In genomic region chr20:56627122-56628014, GRCh38 we compare ENCODE assay signal across 10 cellular contexts. TPM values are rescaled to one million over a fixed set of nuclear protein-coding genes. Genes with fewer than 3 reads are reported as not detected.
A peak's percentile ranks its signal among the peaks of the same experiment; 100 is the strongest.
DNase-seq lines count a peak whose midpoint lies in the region; ATAC-seq, FAIRE-seq and TF ChIP-seq lines count a peak whose summit lies in the region.
"Had no signal": no experiment of that assay in that cellular context is flagged by ENCODE, and none has a peak within 500 bp of the region (broad histone marks: within the 10 kb centered on the region; RNA-seq: fewer than 3 reads in every experiment).

No MANE protein-coding gene starts in this region.

- H4K8ac ChIP-seq in mesenchymal stem cell (ENCODE audit: low read length), result no peak overlapping the region

- no peaks in the 10 kb centered on the region for H3K9me3 Mint-ChIP-seq in activated T-helper 1 cell treated with anti-CD3 and anti-CD28 coated beads, Interleukin-12 subunit alpha, Interleukin-12 subunit beta, Interleukin-2, Interleukin-4 antibody, amounts not matched to agents 30 ng/mL and 10 ng/mL and 1 ng/mL, durations not matched to agents 14 hours and 24 hours and 36 hours

- H3K9ac ChIP-seq in HepG2 (ENCODE audit: insufficient read depth, low read depth, low read length) (no peak overlapping the region), mesenchymal stem cell (ENCODE audit: low read length) (no peak overlapping the region)

- H3K36me3 Mint-ChIP-seq in activated T-helper 1 cell treated with anti-CD3 and anti-CD28 coated beads, Interleukin-12 subunit alpha, Interleukin-12 subunit beta, Interleukin-2, Interleukin-4 antibody, amounts not matched to agents 30 ng/mL and 10 ng/mL and 1 ng/mL, durations not matched to agents 14 hours and 24 hours and 36 hours (ENCODE audit: low read depth), result no peaks in the 10 kb centered on the region

- no peaks in the 10 kb centered on the region for H3K79me2 ChIP-seq in HepG2 (ENCODE audit: insufficient read depth, low read length)

- peaks cover 68% of the 10 kb centered on the region for H3K27me3 Mint-ChIP-seq in activated T-helper 1 cell treated with anti-CD3 and anti-CD28 coated beads, Interleukin-12 subunit alpha, Interleukin-12 subunit beta, Interleukin-2, Interleukin-4 antibody, amounts not matched to agents 30 ng/mL and 10 ng/mL and 1 ng/mL, durations not matched to agents 14 hours and 24 hours and 36 hours (ENCODE audit: insufficient read depth)

- no peaks in the 10 kb centered on the region for H3K4me1 ChIP-seq in HepG2 (ENCODE audit: insufficient read depth, low read length)
- H3K4me1 ChIP-seq in right lobe of liver, result peaks cover 0 to 29% (median 4%) of the 10 kb centered on the region in 4 donors
- peaks cover 41% of the 10 kb centered on the region for H3K4me1 ChIP-seq in mesenchymal stem cell (ENCODE audit: control insufficient read depth, insufficient read depth, low read depth, low read length)

- no peak overlapping the region for H2AFZ ChIP-seq in HepG2 (ENCODE audit: low read length)
- no peak overlapping the region for H2AFZ ChIP-seq in mesenchymal stem cell (ENCODE audit: low read depth, low read length)

- H3K36me3 ChIP-seq in HepG2 (replicated peaks in 1 of 2; ENCODE audit: control insufficient read depth in 1 of 2, insufficient read depth in 2 of 2, low read length in 2 of 2) (no peaks in the 10 kb centered on the region), right lobe of liver (no peaks in the 10 kb centered on the region), mesenchymal stem cell (ENCODE audit: control insufficient read depth in 1 of 2, insufficient read depth in 2 of 2, low read depth in 1 of 2, low read length in 2 of 2) (peaks cover 0 to 3% of the 10 kb centered on the region in 2 experiments)

- no peaks in the 10 kb centered on the region for H3K4me1 Mint-ChIP-seq in activated T-helper 1 cell treated with anti-CD3 and anti-CD28 coated beads, Interleukin-12 subunit alpha, Interleukin-12 subunit beta, Interleukin-2, Interleukin-4 antibody, amounts not matched to agents 30 ng/mL and 10 ng/mL and 1 ng/mL, durations not matched to agents 14 hours and 24 hours and 36 hours (ENCODE audit: low read depth)

- peak overlapping the region; percentile 29 for H3K27ac Mint-ChIP-seq in activated T-helper 1 cell treated with anti-CD3 and anti-CD28 coated beads, Interleukin-12 subunit alpha, Interleukin-12 subunit beta, Interleukin-2, Interleukin-4 antibody, amounts not matched to agents 30 ng/mL and 10 ng/mL and 1 ng/mL, durations not matched to agents 14 hours and 24 hours and 36 hours

- H3K4ac ChIP-seq in mesenchymal stem cell (ENCODE audit: low read depth in 1 of 2, low read length in 2 of 2), result no peak overlapping the region

- H4K20me1 ChIP-seq in HepG2 (ENCODE audit: insufficient read depth, low read length), result peaks cover 4% of the 10 kb centered on the region; the same call in 1 of the 2 replicates

- H3K4me3 ChIP-seq in HepG2 (replicated peaks in 1 of 3; ENCODE audit: insufficient read depth in 1 of 3, low read depth in 2 of 3, low read length in 3 of 3) (no peak overlapping the region), right lobe of liver (no peak overlapping the region), mesenchymal stem cell (ENCODE audit: insufficient read depth in 1 of 2, low read depth in 1 of 2, low read length in 2 of 2) (no peak overlapping the region)
- H3K4me3 ChIP-seq: SK-N-MC had no signal

- TF ChIP-seq CTCF in HepG2 (CRISPR knock-in tag; IDR thresholded peaks at IDR 0.05) (no peak), right lobe of liver (IDR thresholded peaks at IDR 0.05) (no peak)

- H3K27me3 ChIP-seq in HepG2 (ENCODE audit: control insufficient read depth in 1 of 2, insufficient read depth in 2 of 2, low read length in 2 of 2) (peaks cover 6 to 86% of the 10 kb centered on the region in 2 experiments; a peak in 4 of 5 replicates), right lobe of liver (peaks cover 26 to 67% of the 10 kb centered on the region in 2 donors), mesenchymal stem cell (ENCODE audit: control insufficient read depth in 1 of 2, insufficient read depth in 1 of 2, low read length in 2 of 2) (peaks cover 47 to 84% of the 10 kb centered on the region in 2 experiments)

- H2AK5ac ChIP-seq in mesenchymal stem cell (ENCODE audit: low read length, severe bottlenecking), result no peak overlapping the region

- H3K9me3 ChIP-seq in HepG2 (ENCODE audit: low read length) (no peaks in the 10 kb centered on the region), right lobe of liver (no peaks in the 10 kb centered on the region), mesenchymal stem cell (ENCODE audit: control insufficient read depth, low read length) (no peaks in the 10 kb centered on the region)

- in situ Hi-C loops in HepG2 (cut with HindIII; ENCODE audit: extremely low pct_ligation_motif_present, low pct_unique_long_range_greater_than_20kb), result no loop called here

- 40% methylated on average over 43 of the region's 45 CpGs for WGBS in HepG2 (ENCODE audit: low lambda C conversion rate)
- 6% methylated on average over 20 of the region's 45 CpGs for WGBS in right lobe of liver (ENCODE audit: insufficient coverage, low coverage, low lambda C conversion rate, missing lambda C conversion rate)
- 7% methylated on average over 45 of the region's 45 CpGs for WGBS in mesenchymal stem cell

- no peak overlapping the region for H3K23ac ChIP-seq in mesenchymal stem cell (ENCODE audit: low read length in 2 of 2)

- H3K4me3 Mint-ChIP-seq in activated T-helper 1 cell treated with anti-CD3 and anti-CD28 coated beads, Interleukin-12 subunit alpha, Interleukin-12 subunit beta, Interleukin-2, Interleukin-4 antibody, amounts not matched to agents 30 ng/mL and 10 ng/mL and 1 ng/mL, durations not matched to agents 14 hours and 24 hours and 36 hours, result peak overlapping the region; percentile 33

- POLR2A ChIA-PET in HepG2 (lab: Yijun Ruan, JAX), result no interaction called here

- no peak for TF ChIP-seq RAD21 in HepG2 (CRISPR knock-in tag; IDR thresholded peaks at IDR 0.05)

- no peak overlapping the region for H3K14ac ChIP-seq in mesenchymal stem cell (ENCODE audit: low read length in 2 of 2)

- H3K18ac ChIP-seq in mesenchymal stem cell (ENCODE audit: low read depth in 1 of 2, low read length in 2 of 2), result no peak overlapping the region

- no peak for FAIRE-seq in HepG2 (lab: Jason Lieb, UNC)

- CTCF ChIA-PET in HepG2 (lab: Yijun Ruan, JAX; ENCODE audit: low intra/inter-chr PET ratio, low total read pairs), result no interaction called here

- no peak overlapping the region for H3K27ac ChIP-seq in HepG2 (ENCODE audit: extremely low read length, insufficient read depth, low read length)
- H3K27ac ChIP-seq in right lobe of liver, result no peak overlapping the region
- H3K27ac ChIP-seq in mesenchymal stem cell (ENCODE audit: low read length, poor library complexity, severe bottlenecking), result no peak overlapping the region
- H3K27ac ChIP-seq: SK-N-MC had no signal

- H3K4me2 ChIP-seq in HepG2 (ENCODE audit: low read depth, low read length) (no peak overlapping the region), mesenchymal stem cell (ENCODE audit: low read length, poor library complexity, severe bottlenecking) (peak overlapping the region; percentile 51)

- H3K79me1 ChIP-seq in mesenchymal stem cell (replicated peaks; ENCODE audit: low read length, poor library complexity, severe bottlenecking), result peaks cover 5% of the 10 kb centered on the region

- BruUV-seq in HepG2 (replicated peaks; lab: Mats Ljungman, UMichigan), result no TSS peak

- no peak overlapping the region for H2BK5ac ChIP-seq in mesenchymal stem cell (ENCODE audit: low read depth, low read length, poor library complexity, severe bottlenecking)

- ATAC-seq in HepG2 (no peak), right lobe of liver (no peak), HG03097 (IDR thresholded peaks at IDR 0.05; ENCODE audit: low FRiP score, unreplicated experiment) (no peak), GM19023 (IDR thresholded peaks at IDR 0.05; ENCODE audit: unreplicated experiment) (no peak), GM18868 (IDR thresholded peaks at IDR 0.05; ENCODE audit: unreplicated experiment) (no peak)

- H2BK15ac ChIP-seq in mesenchymal stem cell (ENCODE audit: low read depth, poor library complexity, severe bottlenecking), result no peak overlapping the region

- no peak overlapping the region for H4K91ac ChIP-seq in mesenchymal stem cell (ENCODE audit: low read length)

- intact Hi-C loops in HepG2 (cut with micrococcal nuclease; ENCODE audit: unreplicated experiment), result loop anchor here (5.0 kb wide), 1 partner anchor 1820 kb away; no protein-coding TSS in a partner anchor
- intact Hi-C loops in right lobe of liver (cut with DNase I), result no loop called here
- intact Hi-C loops in activated T-helper 1 cell treated with anti-CD3 and anti-CD28 coated beads, Interleukin-12 subunit alpha, Interleukin-12 subunit beta, Interleukin-2, Interleukin-4 antibody, amounts not matched to agents 30 ng/mL and 10 ng/mL and 1 ng/mL, durations not matched to agents 14 hours and 24 hours and 36 hours (cut with micrococcal nuclease), result loop anchor here (2.0 to 5.0 kb wide), 2 partner anchors 299 to 640 kb away; partner anchors contain the start of gene BMP7

- TF ChIP-seq POLR2A in HepG2 (IDR thresholded peaks at IDR 0.05; ENCODE audit: insufficient read depth in 1 of 2, low read depth in 2 of 2, low read length in 2 of 2) (no peak), right lobe of liver (IDR thresholded peaks at IDR 0.05) (no peak)

- no peak for TF ChIP-seq EP300 in HepG2 (IDR thresholded peaks at IDR 0.05; ENCODE audit: low read depth in 2 of 2, low read length in 2 of 2)
- TF ChIP-seq EP300 in HepG2 (CRISPR knock-in tag; IDR thresholded peaks at IDR 0.05; ENCODE audit: borderline replicate concordance), result no peak

- no peak overlapping the region for H2BK12ac ChIP-seq in mesenchymal stem cell (ENCODE audit: low read length in 2 of 2)

- DNase-seq in HepG2 (ENCODE audit: low spot score) (no peak), right lobe of liver (no peak), mesenchymal stem cell (peak; percentile 13), NCI-H748 (lab: John Stamatoyannopoulos, UW; ENCODE audit: unreplicated experiment) (no peak)
- no peak for DNase-seq in activated T-helper 1 cell treated with anti-CD3 and anti-CD28 coated beads, Interleukin-12 subunit alpha, Interleukin-12 subunit beta, Interleukin-2, Interleukin-4 antibody, amounts not matched to agents 30 ng/mL and 10 ng/mL and 1 ng/mL, durations not matched to agents 14 hours and 24 hours and 36 hours (ENCODE audit: low spot score)
- DNase-seq: NCI-H187 had no signal

- H2BK120ac ChIP-seq in mesenchymal stem cell (ENCODE audit: low read depth, low read length), result no peak overlapping the region

RNA-seq across cellular contexts. Expression of gene TFAP2C, which starts 1.7 kb away (rescaled TPM):
- total RNA-seq in HepG2 (2016; rRNA removed; fragmentation: Illumina TruSeq; extraction: Trizol) (not detected in 2 replicates), right lobe of liver (not detected)
- total RNA-seq in HepG2 (2016; cell fraction: cytosol; rRNA removed; fragmentation: Illumina TruSeq; extraction: Trizol; ENCODE audit: low read depth), result not detected in 2 replicates
- total RNA-seq in HepG2 (2016; cell fraction: insoluble cytoplasmic fraction; rRNA removed; fragmentation: Illumina TruSeq; extraction: Trizol), result not detected in 2 replicates
- not detected in 2 replicates for total RNA-seq in HepG2 (2016; cell fraction: membrane; rRNA removed; fragmentation: Illumina TruSeq; extraction: Trizol)
- total RNA-seq in HepG2 (2016; cell fraction: nucleus; rRNA removed; fragmentation: Illumina TruSeq; extraction: Trizol), result not detected in 2 replicates
- polyA plus RNA-seq in HepG2 (2011; rRNA removed), result not detected in 2 replicates
- polyA plus RNA-seq in HepG2 (2011; cell fraction: cytosol; rRNA removed), result not detected in 2 replicates
- not detected in 2 replicates for polyA plus RNA-seq in HepG2 (2011; cell fraction: nucleus; rRNA removed)
- not detected in 2 replicates for polyA plus RNA-seq in HepG2 (2012)
- polyA plus RNA-seq in HepG2 (2016; cell fraction: cytosol; fragmentation: Illumina TruSeq; extraction: Trizol; ENCODE audit: low read depth), result not detected in 2 replicates
- not detected in 2 replicates for polyA plus RNA-seq in HepG2 (2016; cell fraction: insoluble cytoplasmic fraction; fragmentation: Illumina TruSeq; extraction: Trizol; ENCODE audit: low read depth)
- not detected in 2 replicates for polyA plus RNA-seq in HepG2 (2016; cell fraction: membrane; fragmentation: Illumina TruSeq; extraction: Trizol; ENCODE audit: low read depth)
- not detected in 2 replicates for polyA plus RNA-seq in HepG2 (2016; cell fraction: nucleus; fragmentation: Illumina TruSeq; extraction: Trizol; ENCODE audit: insufficient read depth, low read depth)
- 7.5 TPM in 1 of 2 replicates, not detected in the other for polyA minus RNA-seq in HepG2 (2011; rRNA and poly(A)+ RNA removed; ENCODE audit: low replicate concordance)
- not detected in 2 replicates for polyA minus RNA-seq in HepG2 (2011; cell fraction: cytosol; rRNA and poly(A)+ RNA removed)
- not detected in 2 replicates for polyA minus RNA-seq in HepG2 (2011; cell fraction: nucleus; rRNA and poly(A)+ RNA removed)
- not detected in 2 replicates for total RNA-seq in activated T-helper 1 cell treated with anti-CD3 and anti-CD28 coated beads, Interleukin-12 subunit alpha, Interleukin-12 subunit beta, Interleukin-2, Interleukin-4 antibody, amounts not matched to agents 30 ng/mL and 10 ng/mL and 1 ng/mL, durations not matched to agents 14 hours and 24 hours and 36 hours
- 12.1 TPM for polyA plus RNA-seq in mesenchymal stem cell (2013, experiment 1 of 2)
- 12.5 TPM for polyA plus RNA-seq in mesenchymal stem cell (2013, experiment 2 of 2)

Comparison
In these comparisons a context has a peak if more than half of its experiments do, and no peak if none do; other contexts are left out.
1. intact Hi-C loops: an anchor here in HepG2 (5.0 kb wide) and activated T-helper 1 cell treated with anti-CD3 and anti-CD28 coated beads, Interleukin-12 subunit alpha, Interleukin-12 subunit beta, Interleukin-2, Interleukin-4 antibody, amounts not matched to agents 30 ng/mL and 10 ng/mL and 1 ng/mL, durations not matched to agents 14 hours and 24 hours and 36 hours (2.0 to 5.0 kb wide); none called in right lobe of liver.